Comparison of ENCODE assay signal across 16 cellular contexts in genomic region chr3:175988401-175988800, GRCh38.
DNase-seq lines count a peak whose midpoint lies in the region; TF ChIP-seq lines count a peak whose summit lies in the region.
"Had no signal": no experiment of that assay in that cellular context is flagged by ENCODE, and none has a peak within 500 bp of the region (broad histone marks: within the 10 kb centered on the region; RNA-seq: fewer than 3 reads in every experiment).

No MANE protein-coding gene starts in this region.

- no peaks in the 10 kb centered on the region for H3K27me3 Mint-ChIP-seq in osteocyte (ENCODE audit: unreplicated experiment)
- H3K27me3 Mint-ChIP-seq: CD4-positive, CD25-positive, alpha-beta regulatory T cell had no signal

- H3K36me3 Mint-ChIP-seq in osteocyte (ENCODE audit: unreplicated experiment): peaks cover 6% of the 10 kb centered on the region
- H3K36me3 Mint-ChIP-seq: CD4-positive, CD25-positive, alpha-beta regulatory T cell had no signal

- H3K27me3 ChIP-seq in adipocyte (replicated peaks; ENCODE audit: control insufficient read depth, insufficient read depth, low read length): no peaks in the 10 kb centered on the region
- H3K27me3 ChIP-seq in suprapubic skin: no peaks in the 10 kb centered on the region
- H3K27me3 ChIP-seq: BLaER1 treated with 17β-estradiol and CSF1 and Interleukin-3, amounts not matched to agents 10 nM and 100 nM had no signal

- no peak overlapping the region for H3K4me3 Mint-ChIP-seq in osteocyte (ENCODE audit: unreplicated experiment)
- H3K4me3 Mint-ChIP-seq: CD4-positive, CD25-positive, alpha-beta regulatory T cell had no signal

- H3K9me3 ChIP-seq in adipocyte (ENCODE audit: control insufficient read depth, low read length) (peaks cover 4% of the 10 kb centered on the region), suprapubic skin (no peaks in the 10 kb centered on the region)

- 67% methylated on average over 1 of the region's 1 CpG for WGBS in suprapubic skin

- TF ChIP-seq CTCF in osteocyte (IDR thresholded peaks at IDR 0.05) (no peak), suprapubic skin (IDR thresholded peaks at IDR 0.05) (no peak)

- H3K9me3 Mint-ChIP-seq in osteocyte (ENCODE audit: unreplicated experiment): peaks cover 23% of the 10 kb centered on the region

- H3K27ac ChIP-seq in suprapubic skin: no peak overlapping the region
- H3K27ac ChIP-seq: 22Rv1; BLaER1 treated with 17β-estradiol and CSF1 and Interleukin-3, amounts not matched to agents 10 nM and 100 nM had no signal

- H3K36me3 ChIP-seq in adipocyte (ENCODE audit: control insufficient read depth, insufficient read depth, low read length, severe bottlenecking): no peaks in the 10 kb centered on the region
- no peaks in the 10 kb centered on the region for H3K36me3 ChIP-seq in suprapubic skin
- H3K36me3 ChIP-seq: BLaER1 treated with 17β-estradiol and CSF1 and Interleukin-3, amounts not matched to agents 10 nM and 100 nM had no signal

- DNase-seq in DMS53 (lab: John Stamatoyannopoulos, UW) (peak; percentile 52), DMS53 treated with DMSO at 0.1 percent for 48 hours (lab: John Stamatoyannopoulos, UW; ENCODE audit: unreplicated experiment) (no peak), adipocyte (ENCODE audit: low read depth) (peak; percentile 50), fibroblast of peridontal ligament (ENCODE audit: extremely low read depth) (peak; percentile 66), osteocyte (ENCODE audit: extremely low spot score, unreplicated experiment) (no peak), suprapubic skin (ENCODE audit: low spot score in 2 of 2) (no peak), NCI-H69 (lab: John Stamatoyannopoulos, UW) (no peak), erythroblast (lab: John Stamatoyannopoulos, UW) (no peak)
- DNase-seq: AML-193; Calu3; CD4-positive, CD25-positive, alpha-beta regulatory T cell; DMS79 treated with DMSO at 0.1 percent for 48 hours; GDM1; HCEC 1CT had no signal

- H3K4me3 ChIP-seq in adipocyte (ENCODE audit: low read length) (no peak overlapping the region), suprapubic skin (no peak overlapping the region)
- H3K4me3 ChIP-seq: BLaER1 treated with 17β-estradiol and CSF1 and Interleukin-3, amounts not matched to agents 10 nM and 100 nM had no signal

- H3K4me1 ChIP-seq in adipocyte (ENCODE audit: control insufficient read depth, insufficient read depth, low read length) (no peaks in the 10 kb centered on the region), suprapubic skin (no peaks in the 10 kb centered on the region)

- H3K27ac Mint-ChIP-seq in osteocyte (ENCODE audit: unreplicated experiment): peak overlapping the region; percentile 68
- H3K27ac Mint-ChIP-seq: CD4-positive, CD25-positive, alpha-beta regulatory T cell had no signal

- H3K9ac ChIP-seq in adipocyte (ENCODE audit: low read length): no peak overlapping the region
- H3K9ac ChIP-seq: BLaER1 treated with 17β-estradiol and CSF1 and Interleukin-3, amounts not matched to agents 10 nM and 100 nM had no signal

- no peak for TF ChIP-seq EP300 in suprapubic skin (IDR thresholded peaks at IDR 0.05)

- H3K4me1 Mint-ChIP-seq in osteocyte (ENCODE audit: unreplicated experiment): peaks cover 13% of the 10 kb centered on the region
- H3K4me1 Mint-ChIP-seq: CD4-positive, CD25-positive, alpha-beta regulatory T cell had no signal

- TF ChIP-seq POLR2A in suprapubic skin (IDR thresholded peaks at IDR 0.05) (no peak), erythroblast (IDR thresholded peaks at IDR 0.05; ENCODE audit: low read length) (no peak)

Comparison
In these comparisons a context has a peak if more than half of its experiments do, and no peak if none do; other contexts are left out.
1. DNase-seq: peak in DMS53 (single experiment), adipocyte (single experiment) and fibroblast of peridontal ligament (single experiment); none in DMS53 treated with DMSO at 0.1 percent for 48 hours (single experiment), osteocyte (single experiment), suprapubic skin (0 of 2), NCI-H69 (single experiment) and erythroblast (0 of 2).